14 cellular contexts compared by ENCODE assay signal in genomic region chr10:114691442-114691941, GRCh38. TPM values are rescaled to one million over a fixed set of nuclear protein-coding genes. Genes with fewer than 3 reads are reported as not detected.
A peak's percentile ranks its signal among the peaks of the same experiment; 100 is the strongest.
DNase-seq lines count a peak whose midpoint lies in the region; ATAC-seq and TF ChIP-seq lines count a peak whose summit lies in the region.
"Had no signal": no experiment of that assay in that cellular context is flagged by ENCODE, and none has a peak within 500 bp of the region (broad histone marks: within the 10 kb centered on the region; RNA-seq: fewer than 3 reads in every experiment).

No MANE protein-coding gene starts in this region.

- H3K56ac ChIP-seq in IMR-90 (ENCODE audit: extremely low read depth, insufficient read depth, low read length), result no peak overlapping the region

- H3K9ac ChIP-seq in IMR-90 (ENCODE audit: low read depth, low read length), result no peak overlapping the region

- ATAC-seq in IMR-90 (ENCODE audit: low read depth) (peak; percentile 89), GM21447 (IDR thresholded peaks at IDR 0.05; ENCODE audit: unreplicated experiment) (no peak)
- ATAC-seq: activated T-cell treated with anti-CD3 and anti-CD28 coated beads, Interleukin-2, amount 50 U/mL, for 72 hours; K562 had no signal

- no CpG with 5 or more reads among the region's 1 CpG for WGBS in IMR-90 (ENCODE audit: extremely low coverage in 2 of 2, insufficient read length in 1 of 2), 2 experiments

- TF ChIP-seq CTCF in AG10803 (conservative IDR thresholded peaks at IDR 0.05; ENCODE audit: low read length), result no peak
- TF ChIP-seq CTCF in IMR-90 (conservative IDR thresholded peaks at IDR 0.05; ENCODE audit: low read depth, low read length), result no peak

- H3K27ac ChIP-seq in IMR-90 (ENCODE audit: insufficient read depth, low read length), result no peak overlapping the region
- H3K27ac ChIP-seq: stomach had no signal

- no peak overlapping the region for H3K4ac ChIP-seq in IMR-90 (ENCODE audit: low read depth, low read length)

- H3K4me3 ChIP-seq in AG10803 (ENCODE audit: low read length) (no peak overlapping the region), IMR-90 (ENCODE audit: insufficient read depth, low read depth, low read length) (no peak overlapping the region)
- H3K4me3 ChIP-seq: K562, stomach had no signal

- H3K14ac ChIP-seq in IMR-90 (replicated peaks; ENCODE audit: low read depth, low read length), result no peak overlapping the region

- no peak overlapping the region for H4K91ac ChIP-seq in IMR-90 (ENCODE audit: insufficient read depth, low read depth, low read length)

- TF ChIP-seq RAD21 in IMR-90 (IDR thresholded peaks at IDR 0.05; ENCODE audit: low read length), result no peak

- POLR2A ChIA-PET in IMR-90 (lab: Charles Lee; ENCODE audit: unreplicated experiment), result no interaction called here

- no peak overlapping the region for H2BK5ac ChIP-seq in IMR-90 (ENCODE audit: low read depth, low read length, poor library complexity, severe bottlenecking)

- H4K8ac ChIP-seq in IMR-90 (ENCODE audit: low read depth in 2 of 2, low read length in 2 of 2), result no peak overlapping the region

- H3K79me1 ChIP-seq in IMR-90 (ENCODE audit: low read depth in 1 of 2, low read length in 2 of 2), result no peaks in the 10 kb centered on the region

- no TSS peak for BruUV-seq in IMR-90 (replicated peaks; lab: Mats Ljungman, UMichigan)

- no peaks in the 10 kb centered on the region for H3K36me3 ChIP-seq in IMR-90 (ENCODE audit: control insufficient read depth, insufficient read depth, low read length)
- H3K36me3 ChIP-seq: stomach had no signal

- peaks cover 6% of the 10 kb centered on the region for H3K4me1 ChIP-seq in IMR-90 (ENCODE audit: control insufficient read depth, insufficient read depth, low read length)

- H2AK5ac ChIP-seq in IMR-90 (ENCODE audit: low read depth, low read length), result no peak overlapping the region

- H3K9me1 ChIP-seq in IMR-90 (ENCODE audit: insufficient read depth, low read length), result no peaks in the 10 kb centered on the region; the same call in 1 of the 2 replicates

- CTCF ChIA-PET in IMR-90 (lab: Yijun Ruan, JAX), result interaction anchor here (0.5 to 1.4 kb wide), 3 partner anchors 12 to 1135 kb away, joined by 4 to 7 read pairs (median 5); no protein-coding TSS in a partner anchor

- no peaks in the 10 kb centered on the region for H4K20me1 ChIP-seq in IMR-90 (ENCODE audit: insufficient read depth, low read length)

- no peak overlapping the region for H2AK9ac ChIP-seq in IMR-90 (replicated peaks; ENCODE audit: low read depth, low read length, poor library complexity)

- dilution Hi-C loops in IMR-90 (cut with HindIII; ENCODE audit: low sequenced_read_pairs, unreplicated experiment), result no loop called here

- H2BK15ac ChIP-seq in IMR-90 (ENCODE audit: low read depth, low read length), result no peak overlapping the region

- H2BK120ac ChIP-seq in IMR-90 (ENCODE audit: low read depth, low read length), result no peak overlapping the region

- H3K4me2 ChIP-seq in IMR-90 (ENCODE audit: low read depth, low read length), result peak overlapping the region; percentile 60; the same call in 1 of the 2 replicates

- H3K9me3 ChIP-seq in IMR-90 (ENCODE audit: control insufficient read depth, insufficient read depth, low read length), result no peaks in the 10 kb centered on the region
- H3K9me3 ChIP-seq: stomach had no signal

- intact Hi-C loops in IMR-90 (cut with micrococcal nuclease), result no loop called here

- DNase-seq in AG10803 (ENCODE audit: low read depth), result peak; percentile 45
- DNase-seq in IMR-90, result peak; percentile 80
- peak; percentile 41 for DNase-seq in amniotic epithelial cell (ENCODE audit: low read depth)
- peak; percentile 96 for DNase-seq in foreskin melanocyte
- no peak for DNase-seq in DMS114 treated with DMSO at 0.1 percent for 48 hours (lab: John Stamatoyannopoulos, UW; ENCODE audit: unreplicated experiment)
- DNase-seq in occipital lobe (lab: John Stamatoyannopoulos, UW), result no peak
- no peak for DNase-seq in NCI-H524 (lab: John Stamatoyannopoulos, UW)
- DNase-seq: activated CD4-positive, alpha-beta T cell treated with anti-CD3 and anti-CD28 coated beads for 1 hour; activated T-cell treated with anti-CD3 and anti-CD28 coated beads, Interleukin-2, amount 50 U/mL, for 72 hours; anterior cingulate cortex; NCI-H2029; stomach had no signal

- no peak overlapping the region for H2AFZ ChIP-seq in IMR-90 (replicated peaks; ENCODE audit: low read length, poor library complexity)

- H3K23ac ChIP-seq in IMR-90 (ENCODE audit: low read depth, low read length), result no peak overlapping the region

- TF ChIP-seq POLR2A in IMR-90 (IDR thresholded peaks at IDR 0.05; ENCODE audit: low read depth, low read length), result no peak

- no peak overlapping the region for H4K5ac ChIP-seq in IMR-90 (ENCODE audit: low read depth, low read length)

- no peaks in the 10 kb centered on the region for H3K27me3 ChIP-seq in IMR-90 (ENCODE audit: control insufficient read depth, insufficient read depth, low read length)
- H3K27me3 ChIP-seq: stomach had no signal

- H2BK20ac ChIP-seq in IMR-90 (ENCODE audit: low read depth, low read length), result no peak overlapping the region

- H3K18ac ChIP-seq in IMR-90 (ENCODE audit: low read depth, low read length), result peak overlapping the region; percentile 32; the same call in 1 of the 2 replicates

- in situ Hi-C loops in IMR-90 (cut with MboI; ENCODE audit: low sequenced_read_pairs), result no loop called here

TF ChIP-seq in IMR-90, 13 proteins besides CTCF, POLR2A, EP300 and RAD21:
- TF ChIP-seq SMC3 (IDR thresholded peaks at IDR 0.05; ENCODE audit: low read depth, low read length), result no peak
- TF ChIP-seq MXI1 (IDR thresholded peaks at IDR 0.05; ENCODE audit: borderline replicate concordance, low read depth, low read length), result no peak
- TF ChIP-seq FOS (IDR thresholded peaks at IDR 0.05; ENCODE audit: low read depth, low read length), result peak; percentile 36; the same call in 1 of the 2 replicates
- TF ChIP-seq ELK1 (IDR thresholded peaks at IDR 0.05; ENCODE audit: borderline replicate concordance, low read depth, low read length), result no peak
- TF ChIP-seq CHD1 (IDR thresholded peaks at IDR 0.05; ENCODE audit: low read depth, low read length), result no peak
- no peak for TF ChIP-seq MAZ (IDR thresholded peaks at IDR 0.05; ENCODE audit: borderline replicate concordance, low read depth, low read length)
- no peak for TF ChIP-seq USF2 (IDR thresholded peaks at IDR 0.05; ENCODE audit: low read depth, low read length)
- peak; percentile 58; the same call in 1 of the 2 replicates for TF ChIP-seq CEBPB (IDR thresholded peaks at IDR 0.05; ENCODE audit: low read depth, low read length)
- no peak for TF ChIP-seq NFE2L2 (IDR thresholded peaks at IDR 0.05; ENCODE audit: low read depth, low read length)
- TF ChIP-seq RCOR1 (IDR thresholded peaks at IDR 0.05; ENCODE audit: insufficient replicate concordance, low read length), result no peak
- TF ChIP-seq BHLHE40 (IDR thresholded peaks at IDR 0.05; ENCODE audit: low read depth, low read length), result no peak

RNA-seq across cellular contexts. Expression of gene ABLIM1, which starts 33.4 kb away (rescaled TPM):
- total RNA-seq in IMR-90 (2012; rRNA removed) (9.9 and 11.1 TPM in 2 replicates), occipital lobe (103 TPM)
- 7.7 and 8.1 TPM in 2 replicates for polyA plus RNA-seq in IMR-90 (2012; rRNA removed)
- 2.7 and 6.9 TPM in 2 replicates for polyA plus RNA-seq in IMR-90 (2012; cell fraction: cytosol; rRNA removed)
- 10.3 and 22.7 TPM in 2 replicates for polyA plus RNA-seq in IMR-90 (2012; cell fraction: nucleus; rRNA removed; ENCODE audit: low replicate concordance)

Comparison
In these comparisons a context has a peak if more than half of its experiments do, and no peak if none do; other contexts are left out.
1. DNase-seq: peak in AG10803 (single experiment), IMR-90 (single experiment), amniotic epithelial cell (single experiment) and foreskin melanocyte (single experiment); none in DMS114 treated with DMSO at 0.1 percent for 48 hours (single experiment), occipital lobe (single experiment) and NCI-H524 (0 of 2).